Comparison of ENCODE assay signal across 8 cellular contexts in genomic region chr7:157271315-157271990, GRCh38.
DNase-seq lines count a peak whose midpoint lies in the region; ATAC-seq and TF ChIP-seq lines count a peak whose summit lies in the region.
"Had no signal": no experiment of that assay in that cellular context is flagged by ENCODE, and none has a peak within 500 bp of the region (broad histone marks: within the 10 kb centered on the region; RNA-seq: fewer than 3 reads in every experiment).

No MANE protein-coding gene starts in this region.

- peaks cover 9% of the 10 kb centered on the region for H3K4me1 Mint-ChIP-seq in activated T-helper 2 cell treated with anti-CD3 and anti-CD28 coated beads, Interferon-gamma antibody, Interleukin-2, Interleukin-4, amounts not matched to agents 10 μg/mL and 5 μg/mL and 100 μg/mL, durations not matched to agents 14 hours and 24 hours and 36 hours (ENCODE audit: low read depth)

- no peaks in the 10 kb centered on the region for H4K20me1 ChIP-seq in smooth muscle cell (ENCODE audit: low read depth)

- H3K27ac Mint-ChIP-seq in activated T-helper 2 cell treated with anti-CD3 and anti-CD28 coated beads, Interferon-gamma antibody, Interleukin-2, Interleukin-4, amounts not matched to agents 10 μg/mL and 5 μg/mL and 100 μg/mL, durations not matched to agents 14 hours and 24 hours and 36 hours, result peak overlapping the region; percentile 59

- intact Hi-C loops in activated T-helper 2 cell treated with anti-CD3 and anti-CD28 coated beads, Interferon-gamma antibody, Interleukin-2, Interleukin-4, amounts not matched to agents 10 μg/mL and 5 μg/mL and 100 μg/mL, durations not matched to agents 14 hours and 24 hours and 36 hours (cut with micrococcal nuclease), result no loop called here

- peaks cover 37% of the 10 kb centered on the region for H3K36me3 Mint-ChIP-seq in activated T-helper 2 cell treated with anti-CD3 and anti-CD28 coated beads, Interferon-gamma antibody, Interleukin-2, Interleukin-4, amounts not matched to agents 10 μg/mL and 5 μg/mL and 100 μg/mL, durations not matched to agents 14 hours and 24 hours and 36 hours (ENCODE audit: low read depth)

- no peaks in the 10 kb centered on the region for H3K27me3 Mint-ChIP-seq in activated T-helper 2 cell treated with anti-CD3 and anti-CD28 coated beads, Interferon-gamma antibody, Interleukin-2, Interleukin-4, amounts not matched to agents 10 μg/mL and 5 μg/mL and 100 μg/mL, durations not matched to agents 14 hours and 24 hours and 36 hours (ENCODE audit: low read depth)

- TF ChIP-seq CTCF in GM20000 (IDR thresholded peaks at IDR 0.05; ENCODE audit: extremely low read depth, missing control alignments) (no peak), smooth muscle cell (IDR thresholded peaks at IDR 0.05; ENCODE audit: borderline replicate concordance, insufficient read depth, poor library complexity, severe bottlenecking) (no peak)

- H3K79me2 ChIP-seq in smooth muscle cell (ENCODE audit: low read depth), result no peaks in the 10 kb centered on the region

- H3K36me3 ChIP-seq in smooth muscle cell (ENCODE audit: low read depth), result peaks cover 5% of the 10 kb centered on the region

- H3K27ac ChIP-seq in smooth muscle cell (ENCODE audit: low read depth), result peak overlapping the region; percentile 82

- H3K4me3 ChIP-seq in smooth muscle cell, result no peak overlapping the region

- no peaks in the 10 kb centered on the region for H3K27me3 ChIP-seq in smooth muscle cell (ENCODE audit: low read depth)

- no peak for ATAC-seq in GM18867 (IDR thresholded peaks at IDR 0.05; ENCODE audit: unreplicated experiment)

- no peaks in the 10 kb centered on the region for H3K9me3 ChIP-seq in smooth muscle cell (replicated peaks; ENCODE audit: low read depth)

- DNase-seq in GM20000 (ENCODE audit: low spot score), result peak; percentile 15
- DNase-seq in activated T-helper 2 cell treated with anti-CD3 and anti-CD28 coated beads, Interferon-gamma antibody, Interleukin-2, Interleukin-4, amounts not matched to agents 10 μg/mL and 5 μg/mL and 100 μg/mL, durations not matched to agents 14 hours and 24 hours and 36 hours (ENCODE audit: low spot score), result no peak
- DNase-seq in iris pigment epithelial cell (ENCODE audit: low read depth), result peak; percentile 64
- no peak for DNase-seq in smooth muscle cell (lab: John Stamatoyannopoulos, UW; ENCODE audit: unreplicated experiment)
- no peak for DNase-seq in activated CD4-positive, alpha-beta T cell treated with anti-CD3 and anti-CD28 coated beads, Interleukin-2, amount 50 U/mL, for 48 hours
- no peak for DNase-seq in stimulated activated CD4-positive, alpha-beta T cell treated with anti-CD3 and anti-CD28 coated beads, Interleukin-2, amount 100 ng/mL, for 24 hours
- DNase-seq: NCI-H1105 had no signal

- no peak overlapping the region for H3K4me3 Mint-ChIP-seq in activated T-helper 2 cell treated with anti-CD3 and anti-CD28 coated beads, Interferon-gamma antibody, Interleukin-2, Interleukin-4, amounts not matched to agents 10 μg/mL and 5 μg/mL and 100 μg/mL, durations not matched to agents 14 hours and 24 hours and 36 hours (ENCODE audit: low read depth)

- no peak overlapping the region for H2AFZ ChIP-seq in smooth muscle cell (ENCODE audit: low read depth)

- peak overlapping the region; percentile 50 for H3K9ac ChIP-seq in smooth muscle cell (ENCODE audit: low read depth)

- peaks cover 3% of the 10 kb centered on the region for H3K4me1 ChIP-seq in smooth muscle cell (ENCODE audit: low read depth)

- H3K4me2 ChIP-seq in smooth muscle cell, result peak overlapping the region; percentile 54

- H3K9me3 Mint-ChIP-seq in activated T-helper 2 cell treated with anti-CD3 and anti-CD28 coated beads, Interferon-gamma antibody, Interleukin-2, Interleukin-4, amounts not matched to agents 10 μg/mL and 5 μg/mL and 100 μg/mL, durations not matched to agents 14 hours and 24 hours and 36 hours, result no peaks in the 10 kb centered on the region

- 84% methylated on average over 15 of the region's 15 CpGs for WGBS in smooth muscle cell (ENCODE audit: low lambda C conversion rate)

- peaks cover 3% of the 10 kb centered on the region for H3F3A ChIP-seq in smooth muscle cell (ENCODE audit: low read depth)

Comparison
In these comparisons a context has a peak if more than half of its experiments do, and no peak if none do; other contexts are left out.
1. DNase-seq: peak in GM20000 (single experiment) and iris pigment epithelial cell (single experiment); none in activated T-helper 2 cell treated with anti-CD3 and anti-CD28 coated beads, Interferon-gamma antibody, Interleukin-2, Interleukin-4, amounts not matched to agents 10 μg/mL and 5 μg/mL and 100 μg/mL, durations not matched to agents 14 hours and 24 hours and 36 hours (single experiment), smooth muscle cell (single experiment), activated CD4-positive, alpha-beta T cell treated with anti-CD3 and anti-CD28 coated beads, Interleukin-2, amount 50 U/mL, for 48 hours (0 of 2) and stimulated activated CD4-positive, alpha-beta T cell treated with anti-CD3 and anti-CD28 coated beads, Interleukin-2, amount 100 ng/mL, for 24 hours (0 of 2).